Comparison of ENCODE assay signal across 1 cellular context in the genomic region with DNA sequence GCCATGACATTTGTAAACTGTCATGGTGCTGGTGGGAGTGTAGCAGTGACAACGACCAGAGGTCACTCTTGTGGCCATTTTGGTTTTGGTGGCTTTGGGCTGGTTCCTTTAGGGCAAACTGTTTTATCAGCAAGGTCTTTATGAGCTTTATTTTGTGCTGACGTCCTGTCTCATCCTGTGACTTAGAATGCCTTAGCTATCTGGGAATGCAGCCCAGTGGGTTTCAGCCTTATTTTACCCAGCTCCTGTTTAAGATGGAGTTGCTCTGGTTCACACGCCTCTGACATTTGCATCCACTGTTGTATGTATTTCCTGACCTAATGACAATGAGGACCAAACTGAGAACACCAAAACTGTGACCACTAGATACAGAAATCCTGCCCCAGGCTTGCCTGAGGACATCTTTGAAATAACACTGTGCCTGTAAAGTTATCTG.
TF ChIP-seq lines count a peak whose summit lies in the region.

No MANE protein-coding gene starts in this region.

TF ChIP-seq in K562, 482 proteins besides CTCF, POLR2A, EP300 and RAD21 (continued from another document and continues in another):
- TF ChIP-seq, protein P1, sequence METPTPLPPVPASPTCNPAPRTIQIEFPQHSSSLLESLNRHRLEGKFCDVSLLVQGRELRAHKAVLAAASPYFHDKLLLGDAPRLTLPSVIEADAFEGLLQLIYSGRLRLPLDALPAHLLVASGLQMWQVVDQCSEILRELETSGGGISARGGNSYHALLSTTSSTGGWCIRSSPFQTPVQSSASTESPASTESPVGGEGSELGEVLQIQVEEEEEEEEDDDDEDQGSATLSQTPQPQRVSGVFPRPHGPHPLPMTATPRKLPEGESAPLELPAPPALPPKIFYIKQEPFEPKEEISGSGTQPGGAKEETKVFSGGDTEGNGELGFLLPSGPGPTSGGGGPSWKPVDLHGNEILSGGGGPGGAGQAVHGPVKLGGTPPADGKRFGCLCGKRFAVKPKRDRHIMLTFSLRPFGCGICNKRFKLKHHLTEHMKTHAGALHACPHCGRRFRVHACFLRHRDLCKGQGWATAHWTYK (CRISPR knock-in tag; IDR thresholded peaks at IDR 0.05): peak; percentile 98
- TF ChIP-seq FOXP1 (CRISPR knock-in tag; IDR thresholded peaks at IDR 0.05) (no peak), PYGO2 (tag; IDR thresholded peaks at IDR 0.05) (peak; percentile 97), SIRT6 (IDR thresholded peaks at IDR 0.05; ENCODE audit: low read depth, low read length) (no peak), TRIM28 (IDR thresholded peaks at IDR 0.05) (no peak), TEAD4 (IDR thresholded peaks at IDR 0.05; ENCODE audit: low read length) (0 out of 2 replicates have a peak, but pooled peaks have one; percentile 18), TEAD4 (CRISPR knock-in tag; IDR thresholded peaks at IDR 0.05; ENCODE audit: borderline replicate concordance) (no peak), ETV5 (CRISPR knock-in tag; IDR thresholded peaks at IDR 0.05; ENCODE audit: low read depth) (no peak), TCF3 (CRISPR knock-in tag; IDR thresholded peaks at IDR 0.05) (no peak), XRCC3 (IDR thresholded peaks at IDR 0.05) (no peak), SMAD4 (CRISPR knock-in tag; conservative IDR thresholded peaks at IDR 0.05) (peak; percentile 99), SIX5 (IDR thresholded peaks at IDR 0.05; ENCODE audit: borderline replicate concordance in 1 of 2, insufficient read depth in 1 of 2, low read depth in 1 of 2, low read length in 2 of 2) (no peak), CREBBP (IDR thresholded peaks at IDR 0.05; ENCODE audit: low read depth, low read length) (no peak), ZNF311 (CRISPR knock-in tag; IDR thresholded peaks at IDR 0.05) (peak; percentile 92), DNMT1 (IDR thresholded peaks at IDR 0.05) (no peak), EWSR1 (IDR thresholded peaks at IDR 0.05; ENCODE audit: borderline replicate concordance, low read depth, partially characterized antibody) (no peak), BCOR (IDR thresholded peaks at IDR 0.05) (no peak), DACH1 (IDR thresholded peaks at IDR 0.05; ENCODE audit: partially characterized antibody) (no peak), MAZ (CRISPR knock-in tag; conservative IDR thresholded peaks at IDR 0.05 in 1 of 2, IDR thresholded peaks at IDR 0.05 in 1 of 2) (peak in 1 of 2 experiments; percentile 90; a peak in 2 of 4 replicates), PCBP1 (IDR thresholded peaks at IDR 0.05; ENCODE audit: low read depth, low read length, poor library complexity, severe bottlenecking) (no peak), CXXC5 (CRISPR knock-in tag; IDR thresholded peaks at IDR 0.05) (peak; percentile 94), RCOR1 (IDR thresholded peaks at IDR 0.05; ENCODE audit: borderline replicate concordance in 1 of 2, low read depth in 2 of 2, low read length in 2 of 2) (no peak), PHB2 (IDR thresholded peaks at IDR 0.05; ENCODE audit: low read depth) (no peak), ZNF253 (CRISPR knock-in tag; conservative IDR thresholded peaks at IDR 0.05) (no peak), HNRNPLL (IDR thresholded peaks at IDR 0.05; ENCODE audit: low read depth, low read length, poor library complexity, severe bottlenecking) (no peak), ZNF76 (CRISPR knock-in tag; IDR thresholded peaks at IDR 0.05; ENCODE audit: borderline replicate concordance) (peak; percentile 97)
- TF ChIP-seq, protein P2, sequence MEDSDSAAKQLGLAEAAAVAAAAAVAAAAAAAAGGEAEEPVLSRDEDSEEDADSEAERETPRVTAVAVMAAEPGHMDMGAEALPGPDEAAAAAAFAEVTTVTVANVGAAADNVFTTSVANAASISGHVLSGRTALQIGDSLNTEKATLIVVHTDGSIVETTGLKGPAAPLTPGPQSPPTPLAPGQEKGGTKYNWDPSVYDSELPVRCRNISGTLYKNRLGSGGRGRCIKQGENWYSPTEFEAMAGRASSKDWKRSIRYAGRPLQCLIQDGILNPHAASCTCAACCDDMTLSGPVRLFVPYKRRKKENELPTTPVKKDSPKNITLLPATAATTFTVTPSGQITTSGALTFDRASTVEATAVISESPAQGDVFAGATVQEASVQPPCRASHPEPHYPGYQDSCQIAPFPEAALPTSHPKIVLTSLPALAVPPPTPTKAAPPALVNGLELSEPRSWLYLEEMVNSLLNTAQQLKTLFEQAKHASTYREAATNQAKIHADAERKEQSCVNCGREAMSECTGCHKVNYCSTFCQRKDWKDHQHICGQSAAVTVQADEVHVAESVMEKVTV (CRISPR knock-in tag; IDR thresholded peaks at IDR 0.05): peak; percentile 30; the same call in 1 of the 2 replicates
- TF ChIP-seq, protein P3, sequence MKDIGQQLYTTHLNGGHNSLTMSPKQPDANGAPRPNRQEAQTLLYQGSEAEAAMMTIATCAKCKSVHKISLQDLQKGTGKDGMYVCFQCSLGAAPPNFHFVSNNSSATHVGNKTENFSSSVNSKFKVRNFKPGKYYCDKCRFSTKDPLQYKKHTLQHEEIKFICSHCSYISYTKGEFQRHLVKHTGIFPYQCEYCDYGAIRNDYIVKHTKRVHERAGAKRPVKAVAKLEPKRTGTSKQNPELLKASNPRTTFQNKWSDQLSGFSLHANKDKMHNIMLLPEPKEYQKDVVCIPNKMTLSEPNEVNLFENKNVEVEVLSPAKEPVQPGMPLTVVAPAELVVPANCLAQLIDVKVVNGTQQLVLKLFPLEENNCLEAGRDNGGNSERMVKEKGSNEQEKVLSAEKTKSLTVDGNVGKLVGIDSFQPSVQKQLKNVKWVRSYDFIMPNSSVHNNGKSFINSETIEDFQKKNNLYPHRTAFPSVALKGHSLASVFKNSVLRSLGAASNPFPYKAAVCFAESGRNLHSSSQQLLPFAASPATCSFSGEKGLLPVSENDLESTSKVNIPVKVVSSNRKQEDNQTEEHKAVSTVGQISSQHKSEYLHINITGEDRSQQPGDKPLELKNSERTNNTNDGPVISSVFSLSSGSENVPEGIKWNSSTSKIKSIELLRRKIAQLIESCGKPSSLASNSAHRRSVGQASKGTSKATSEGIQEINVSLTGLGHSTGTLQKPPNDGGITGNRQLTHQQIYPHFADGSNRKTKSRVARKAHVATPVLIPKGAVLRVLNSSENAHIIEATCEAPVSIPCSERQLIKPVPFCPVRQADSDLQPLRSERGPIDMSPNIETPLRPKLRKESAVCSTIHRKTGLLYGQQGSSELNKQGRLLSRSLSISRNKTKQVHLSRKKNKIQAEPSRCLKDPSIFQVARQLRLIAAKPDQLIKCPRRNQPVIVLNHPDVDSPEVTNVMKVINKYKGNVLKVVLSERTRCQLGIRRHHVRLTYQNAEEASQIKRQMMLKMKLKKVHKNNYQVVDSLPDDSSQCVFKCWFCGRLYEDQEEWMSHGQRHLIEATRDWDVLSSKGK (CRISPR knock-in tag; IDR thresholded peaks at IDR 0.05): no peak
- TF ChIP-seq, protein P4, sequence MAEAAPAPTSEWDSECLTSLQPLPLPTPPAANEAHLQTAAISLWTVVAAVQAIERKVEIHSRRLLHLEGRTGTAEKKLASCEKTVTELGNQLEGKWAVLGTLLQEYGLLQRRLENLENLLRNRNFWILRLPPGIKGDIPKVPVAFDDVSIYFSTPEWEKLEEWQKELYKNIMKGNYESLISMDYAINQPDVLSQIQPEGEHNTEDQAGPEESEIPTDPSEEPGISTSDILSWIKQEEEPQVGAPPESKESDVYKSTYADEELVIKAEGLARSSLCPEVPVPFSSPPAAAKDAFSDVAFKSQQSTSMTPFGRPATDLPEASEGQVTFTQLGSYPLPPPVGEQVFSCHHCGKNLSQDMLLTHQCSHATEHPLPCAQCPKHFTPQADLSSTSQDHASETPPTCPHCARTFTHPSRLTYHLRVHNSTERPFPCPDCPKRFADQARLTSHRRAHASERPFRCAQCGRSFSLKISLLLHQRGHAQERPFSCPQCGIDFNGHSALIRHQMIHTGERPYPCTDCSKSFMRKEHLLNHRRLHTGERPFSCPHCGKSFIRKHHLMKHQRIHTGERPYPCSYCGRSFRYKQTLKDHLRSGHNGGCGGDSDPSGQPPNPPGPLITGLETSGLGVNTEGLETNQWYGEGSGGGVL (CRISPR knock-in tag; IDR thresholded peaks at IDR 0.05): peak; percentile 76
- TF ChIP-seq, protein P5, sequence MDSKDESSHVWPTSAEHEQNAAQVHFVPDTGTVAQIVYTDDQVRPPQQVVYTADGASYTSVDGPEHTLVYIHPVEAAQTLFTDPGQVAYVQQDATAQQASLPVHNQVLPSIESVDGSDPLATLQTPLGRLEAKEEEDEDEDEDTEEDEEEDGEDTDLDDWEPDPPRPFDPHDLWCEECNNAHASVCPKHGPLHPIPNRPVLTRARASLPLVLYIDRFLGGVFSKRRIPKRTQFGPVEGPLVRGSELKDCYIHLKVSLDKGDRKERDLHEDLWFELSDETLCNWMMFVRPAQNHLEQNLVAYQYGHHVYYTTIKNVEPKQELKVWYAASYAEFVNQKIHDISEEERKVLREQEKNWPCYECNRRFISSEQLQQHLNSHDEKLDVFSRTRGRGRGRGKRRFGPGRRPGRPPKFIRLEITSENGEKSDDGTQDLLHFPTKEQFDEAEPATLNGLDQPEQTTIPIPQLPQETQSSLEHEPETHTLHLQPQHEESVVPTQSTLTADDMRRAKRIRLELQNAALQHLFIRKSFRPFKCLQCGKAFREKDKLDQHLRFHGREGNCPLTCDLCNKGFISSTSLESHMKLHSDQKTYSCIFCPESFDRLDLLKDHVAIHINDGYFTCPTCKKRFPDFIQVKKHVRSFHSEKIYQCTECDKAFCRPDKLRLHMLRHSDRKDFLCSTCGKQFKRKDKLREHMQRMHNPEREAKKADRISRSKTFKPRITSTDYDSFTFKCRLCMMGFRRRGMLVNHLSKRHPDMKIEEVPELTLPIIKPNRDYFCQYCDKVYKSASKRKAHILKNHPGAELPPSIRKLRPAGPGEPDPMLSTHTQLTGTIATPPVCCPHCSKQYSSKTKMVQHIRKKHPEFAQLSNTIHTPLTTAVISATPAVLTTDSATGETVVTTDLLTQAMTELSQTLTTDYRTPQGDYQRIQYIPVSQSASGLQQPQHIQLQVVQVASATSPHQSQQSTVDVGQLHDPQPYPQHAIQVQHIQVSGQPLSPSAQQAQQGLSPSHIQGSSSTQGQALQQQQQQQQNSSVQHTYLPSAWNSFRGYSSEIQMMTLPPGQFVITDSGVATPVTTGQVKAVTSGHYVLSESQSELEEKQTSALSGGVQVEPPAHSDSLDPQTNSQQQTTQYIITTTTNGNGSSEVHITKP (IDR thresholded peaks at IDR 0.05; ENCODE audit: partially characterized antibody): no peak
- TF ChIP-seq, protein P6, sequence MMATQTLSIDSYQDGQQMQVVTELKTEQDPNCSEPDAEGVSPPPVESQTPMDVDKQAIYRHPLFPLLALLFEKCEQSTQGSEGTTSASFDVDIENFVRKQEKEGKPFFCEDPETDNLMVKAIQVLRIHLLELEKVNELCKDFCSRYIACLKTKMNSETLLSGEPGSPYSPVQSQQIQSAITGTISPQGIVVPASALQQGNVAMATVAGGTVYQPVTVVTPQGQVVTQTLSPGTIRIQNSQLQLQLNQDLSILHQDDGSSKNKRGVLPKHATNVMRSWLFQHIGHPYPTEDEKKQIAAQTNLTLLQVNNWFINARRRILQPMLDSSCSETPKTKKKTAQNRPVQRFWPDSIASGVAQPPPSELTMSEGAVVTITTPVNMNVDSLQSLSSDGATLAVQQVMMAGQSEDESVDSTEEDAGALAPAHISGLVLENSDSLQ (IDR thresholded peaks at IDR 0.05): peak; percentile 26; the same call in 1 of the 2 replicates
- TF ChIP-seq, protein P7, sequence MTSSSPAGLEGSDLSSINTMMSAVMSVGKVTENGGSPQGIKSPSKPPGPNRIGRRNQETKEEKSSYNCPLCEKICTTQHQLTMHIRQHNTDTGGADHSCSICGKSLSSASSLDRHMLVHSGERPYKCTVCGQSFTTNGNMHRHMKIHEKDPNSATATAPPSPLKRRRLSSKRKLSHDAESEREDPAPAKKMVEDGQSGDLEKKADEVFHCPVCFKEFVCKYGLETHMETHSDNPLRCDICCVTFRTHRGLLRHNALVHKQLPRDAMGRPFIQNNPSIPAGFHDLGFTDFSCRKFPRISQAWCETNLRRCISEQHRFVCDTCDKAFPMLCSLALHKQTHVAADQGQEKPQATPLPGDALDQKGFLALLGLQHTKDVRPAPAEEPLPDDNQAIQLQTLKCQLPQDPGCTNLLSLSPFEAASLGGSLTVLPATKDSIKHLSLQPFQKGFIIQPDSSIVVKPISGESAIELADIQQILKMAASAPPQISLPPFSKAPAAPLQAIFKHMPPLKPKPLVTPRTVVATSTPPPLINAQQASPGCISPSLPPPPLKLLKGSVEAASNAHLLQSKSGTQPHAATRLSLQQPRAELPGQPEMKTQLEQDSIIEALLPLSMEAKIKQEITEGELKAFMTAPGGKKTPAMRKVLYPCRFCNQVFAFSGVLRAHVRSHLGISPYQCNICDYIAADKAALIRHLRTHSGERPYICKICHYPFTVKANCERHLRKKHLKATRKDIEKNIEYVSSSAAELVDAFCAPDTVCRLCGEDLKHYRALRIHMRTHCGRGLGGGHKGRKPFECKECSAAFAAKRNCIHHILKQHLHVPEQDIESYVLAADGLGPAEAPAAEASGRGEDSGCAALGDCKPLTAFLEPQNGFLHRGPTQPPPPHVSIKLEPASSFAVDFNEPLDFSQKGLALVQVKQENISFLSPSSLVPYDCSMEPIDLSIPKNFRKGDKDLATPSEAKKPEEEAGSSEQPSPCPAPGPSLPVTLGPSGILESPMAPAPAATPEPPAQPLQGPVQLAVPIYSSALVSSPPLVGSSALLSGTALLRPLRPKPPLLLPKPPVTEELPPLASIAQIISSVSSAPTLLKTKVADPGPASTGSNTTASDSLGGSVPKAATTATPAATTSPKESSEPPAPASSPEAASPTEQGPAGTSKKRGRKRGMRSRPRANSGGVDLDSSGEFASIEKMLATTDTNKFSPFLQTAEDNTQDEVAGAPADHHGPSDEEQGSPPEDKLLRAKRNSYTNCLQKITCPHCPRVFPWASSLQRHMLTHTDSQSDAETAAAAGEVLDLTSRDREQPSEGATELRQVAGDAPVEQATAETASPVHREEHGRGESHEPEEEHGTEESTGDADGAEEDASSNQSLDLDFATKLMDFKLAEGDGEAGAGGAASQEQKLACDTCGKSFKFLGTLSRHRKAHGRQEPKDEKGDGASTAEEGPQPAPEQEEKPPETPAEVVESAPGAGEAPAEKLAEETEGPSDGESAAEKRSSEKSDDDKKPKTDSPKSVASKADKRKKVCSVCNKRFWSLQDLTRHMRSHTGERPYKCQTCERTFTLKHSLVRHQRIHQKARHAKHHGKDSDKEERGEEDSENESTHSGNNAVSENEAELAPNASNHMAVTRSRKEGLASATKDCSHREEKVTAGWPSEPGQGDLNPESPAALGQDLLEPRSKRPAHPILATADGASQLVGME (CRISPR knock-in tag; IDR thresholded peaks at IDR 0.05): peak; percentile 95
- TF ChIP-seq, protein P8, sequence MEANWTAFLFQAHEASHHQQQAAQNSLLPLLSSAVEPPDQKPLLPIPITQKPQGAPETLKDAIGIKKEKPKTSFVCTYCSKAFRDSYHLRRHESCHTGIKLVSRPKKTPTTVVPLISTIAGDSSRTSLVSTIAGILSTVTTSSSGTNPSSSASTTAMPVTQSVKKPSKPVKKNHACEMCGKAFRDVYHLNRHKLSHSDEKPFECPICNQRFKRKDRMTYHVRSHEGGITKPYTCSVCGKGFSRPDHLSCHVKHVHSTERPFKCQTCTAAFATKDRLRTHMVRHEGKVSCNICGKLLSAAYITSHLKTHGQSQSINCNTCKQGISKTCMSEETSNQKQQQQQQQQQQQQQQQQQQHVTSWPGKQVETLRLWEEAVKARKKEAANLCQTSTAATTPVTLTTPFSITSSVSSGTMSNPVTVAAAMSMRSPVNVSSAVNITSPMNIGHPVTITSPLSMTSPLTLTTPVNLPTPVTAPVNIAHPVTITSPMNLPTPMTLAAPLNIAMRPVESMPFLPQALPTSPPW (CRISPR knock-in tag; IDR thresholded peaks at IDR 0.05): peak; percentile 55
- TF ChIP-seq, protein P9, sequence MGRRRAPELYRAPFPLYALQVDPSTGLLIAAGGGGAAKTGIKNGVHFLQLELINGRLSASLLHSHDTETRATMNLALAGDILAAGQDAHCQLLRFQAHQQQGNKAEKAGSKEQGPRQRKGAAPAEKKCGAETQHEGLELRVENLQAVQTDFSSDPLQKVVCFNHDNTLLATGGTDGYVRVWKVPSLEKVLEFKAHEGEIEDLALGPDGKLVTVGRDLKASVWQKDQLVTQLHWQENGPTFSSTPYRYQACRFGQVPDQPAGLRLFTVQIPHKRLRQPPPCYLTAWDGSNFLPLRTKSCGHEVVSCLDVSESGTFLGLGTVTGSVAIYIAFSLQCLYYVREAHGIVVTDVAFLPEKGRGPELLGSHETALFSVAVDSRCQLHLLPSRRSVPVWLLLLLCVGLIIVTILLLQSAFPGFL (CRISPR knock-in tag; IDR thresholded peaks at IDR 0.05): no peak
